Comparison of ENCODE assay signal across 8 cellular contexts in the genomic region with DNA sequence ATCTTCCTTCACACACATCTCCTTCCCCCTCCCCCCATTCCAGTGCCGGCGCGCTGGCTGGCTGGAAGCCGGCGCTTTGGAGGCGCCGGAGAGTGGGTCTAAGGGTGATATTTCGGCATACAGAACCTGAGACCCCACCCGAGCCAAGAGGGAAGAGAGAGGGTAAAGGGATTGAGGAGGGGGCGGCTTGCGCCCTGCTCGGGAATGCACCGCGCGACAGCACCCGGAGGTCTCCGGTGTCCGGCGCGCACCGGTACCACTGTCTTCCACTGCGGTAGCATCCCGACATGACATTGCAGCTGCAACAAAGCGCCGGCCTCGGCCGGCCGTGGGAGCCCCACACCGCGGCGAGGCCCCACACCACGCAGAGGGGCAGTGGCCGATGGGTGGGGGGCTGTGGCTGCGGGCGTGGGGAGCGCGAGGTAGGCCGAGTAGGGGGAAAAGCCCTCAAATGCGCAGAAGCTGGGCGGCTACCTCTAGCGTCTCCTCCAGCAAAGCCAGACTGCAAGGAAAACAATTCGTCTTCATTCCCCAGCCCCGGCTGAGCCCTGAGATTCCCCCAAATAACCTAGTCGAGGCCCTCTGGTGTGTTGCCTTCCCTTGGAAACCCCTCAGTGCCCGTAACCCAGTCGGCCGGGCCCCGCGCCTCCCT. TPM values are rescaled to one million over a fixed set of nuclear protein-coding genes. Genes with fewer than 3 reads are reported as not detected.
DNase-seq lines count a peak whose midpoint lies in the region; ATAC-seq, FAIRE-seq and TF ChIP-seq lines count a peak whose summit lies in the region.

No MANE protein-coding gene starts in this region.

- H3K79me2 ChIP-seq in K562 (ENCODE audit: control insufficient read depth, insufficient read depth, low read length) = no peaks in the 10 kb centered on the region

- intact Hi-C loops in K562 (cut with micrococcal nuclease) = no loop called here

- H3K27me3 ChIP-seq in K562 (ENCODE audit: control insufficient read depth in 2 of 2, insufficient read depth in 2 of 2, low read length in 2 of 2) (peaks cover 11 to 15% of the 10 kb centered on the region in 2 experiments), skeletal muscle tissue (ENCODE audit: control insufficient read depth in 3 of 3, insufficient read depth in 3 of 3, low read length in 3 of 3) (peaks cover 0 to 20% (median 16%) of the 10 kb centered on the region in 3 donors)

- ATAC-seq in GM21619 (IDR thresholded peaks at IDR 0.05; ENCODE audit: unreplicated experiment) (peak; percentile 8), K562 (peak; percentile 53), HG02840 (IDR thresholded peaks at IDR 0.05; ENCODE audit: low FRiP score, unreplicated experiment) (no peak)

- H3K9me3 ChIP-seq in K562 (replicated peaks; ENCODE audit: control insufficient read depth, insufficient read depth, low read depth, low read length) = no peaks in the 10 kb centered on the region
- H3K9me3 ChIP-seq in iPS-18c (ENCODE audit: control insufficient read depth, insufficient read depth, low read length) = no peaks in the 10 kb centered on the region
- no peaks in the 10 kb centered on the region for H3K9me3 ChIP-seq in skeletal muscle tissue (ENCODE audit: control insufficient read depth in 3 of 3, low read length in 3 of 3)

- peak overlapping the region; percentile 73 for H3K4me2 ChIP-seq in K562 (ENCODE audit: insufficient read depth, low read length)

- no peak for TF ChIP-seq CTCF in NB4 (IDR thresholded peaks at IDR 0.05; ENCODE audit: low read depth, low read length)
- TF ChIP-seq CTCF in K562 (IDR thresholded peaks at IDR 0.05 in 2 of 3, conservative IDR thresholded peaks at IDR 0.05 in 1 of 3; ENCODE audit: insufficient read depth in 2 of 3, low read depth in 1 of 3, low read length in 3 of 3) = no peak

- WGBS in K562 (ENCODE audit: insufficient coverage, low coverage, missing lambda C conversion rate) = 6% methylated on average over 47 of the region's 49 CpGs

- H3K27ac ChIP-seq in K562 (ENCODE audit: extremely low read depth, low read depth, low read length) = no peak overlapping the region
- H3K27ac ChIP-seq in skeletal muscle tissue (ENCODE audit: low read depth, low read length) = no peak overlapping the region

- TF ChIP-seq RAD21 in K562 (CRISPR knock-in tag; conservative IDR thresholded peaks at IDR 0.05 in 1 of 2, IDR thresholded peaks at IDR 0.05 in 1 of 2) = no peak

- H3K9ac ChIP-seq in K562 (ENCODE audit: insufficient read depth in 1 of 2, low read depth in 2 of 2, low read length in 2 of 2) = peak overlapping the region; percentile 37 to 93; a peak in 3 of 4 replicates
- peak overlapping the region; percentile 63 to 74 (median 65) for H3K9ac ChIP-seq in skeletal muscle tissue (ENCODE audit: low read depth in 1 of 3, low read length in 3 of 3)

- no peaks in the 10 kb centered on the region for H4K20me1 ChIP-seq in K562 (replicated peaks; ENCODE audit: control insufficient read depth, insufficient read depth, low read length)

- CTCF ChIA-PET in K562 (lab: Yijun Ruan, JAX; ENCODE audit: low intra/inter-chr PET ratio) = interaction anchor here (0.8 to 2.8 kb wide), 2 partner anchors 211 to 216 kb away, joined by 3 to 57 read pairs; no protein-coding TSS in a partner anchor

- no peaks in the 10 kb centered on the region for H3K36me3 ChIP-seq in K562 (ENCODE audit: control insufficient read depth, insufficient read depth, low read length)
- H3K36me3 ChIP-seq in skeletal muscle tissue (ENCODE audit: control insufficient read depth in 3 of 3, insufficient read depth in 3 of 3, low read length in 3 of 3) = no peaks in the 10 kb centered on the region

- no peak for TF ChIP-seq EP300 in K562 (IDR thresholded peaks at IDR 0.05; ENCODE audit: low read length)

- DNase-seq in ELF-1 (ENCODE audit: low read depth, low spot score) = peak; percentile 57
- no peak for DNase-seq in NB4 (ENCODE audit: low read depth)
- DNase-seq in K562 (ENCODE audit: extremely low read depth in 1 of 4, low spot score in 3 of 4) = peak; percentile 27 to 42 (median 30)
- DNase-seq in activated effector memory CD4-positive, alpha-beta T cell treated with Interleukin-2 at 50 U/mL for 16 hours = no peak

- peak overlapping the region; percentile 87 for H2AFZ ChIP-seq in K562 (ENCODE audit: low read depth, low read length)

- FAIRE-seq in K562 (lab: Jason Lieb, UNC) = no peak

- in situ Hi-C loops in K562 (cut with MboI) = loop anchor here (5.0 kb wide), 1 partner anchor 211 kb away; no protein-coding TSS in a partner anchor

- no peaks in the 10 kb centered on the region for H3K9me1 ChIP-seq in K562 (ENCODE audit: control insufficient read depth, insufficient read depth, low read length)

- H3K4me3 ChIP-seq in NB4 (ENCODE audit: low read depth, low read length) (peak overlapping the region; percentile 46), K562 (peak overlapping the region; percentile 61), iPS-18c (ENCODE audit: insufficient read depth, low read depth, low read length) (peak overlapping the region; percentile 87), skeletal muscle tissue (ENCODE audit: low read length in 3 of 3) (peak overlapping the region; percentile 71 to 83 (median 76))

- no peak for TF ChIP-seq POLR2A in NB4 (IDR thresholded peaks at IDR 0.05; ENCODE audit: extremely low read depth, insufficient read length)
- TF ChIP-seq POLR2A in K562 (conservative IDR thresholded peaks at IDR 0.05) = no peak

- POLR2A ChIA-PET in K562 (lab: Yijun Ruan, JAX) = interaction anchor here (0.6 to 1.7 kb wide), 5 partner anchors 41 to 411 kb away, joined by 3 to 4 read pairs (median 3); no protein-coding TSS in a partner anchor

- no TSS peak for BruUV-seq in K562 (replicated peaks; lab: Mats Ljungman, UMichigan)

- H3K4me1 ChIP-seq in K562 (replicated peaks in 1 of 2; ENCODE audit: control insufficient read depth in 2 of 2, insufficient read depth in 2 of 2, low read length in 2 of 2) = peaks cover 0 to 15% of the 10 kb centered on the region in 2 experiments; a peak in 3 of 5 replicates
- H3K4me1 ChIP-seq in skeletal muscle tissue (ENCODE audit: control insufficient read depth in 3 of 3, insufficient read depth in 3 of 3, low read length in 3 of 3) = peaks cover 4 to 11% (median 8%) of the 10 kb centered on the region in 3 donors

TF ChIP-seq in K562, 482 proteins besides CTCF, POLR2A, EP300 and RAD21 (continues in another document):
- TF ChIP-seq KAT7 (CRISPR knock-in tag; IDR thresholded peaks at IDR 0.05; ENCODE audit: borderline replicate concordance) (peak; percentile 58; the same call in 1 of the 2 replicates), ZNF511 (CRISPR knock-in tag; IDR thresholded peaks at IDR 0.05) (no peak), SMARCE1 (IDR thresholded peaks at IDR 0.05) (no peak), GTF2B (IDR thresholded peaks at IDR 0.05; ENCODE audit: extremely low read depth, insufficient read length) (no peak), HDAC2 (IDR thresholded peaks at IDR 0.05) (no peak)
- TF ChIP-seq, protein P1, sequence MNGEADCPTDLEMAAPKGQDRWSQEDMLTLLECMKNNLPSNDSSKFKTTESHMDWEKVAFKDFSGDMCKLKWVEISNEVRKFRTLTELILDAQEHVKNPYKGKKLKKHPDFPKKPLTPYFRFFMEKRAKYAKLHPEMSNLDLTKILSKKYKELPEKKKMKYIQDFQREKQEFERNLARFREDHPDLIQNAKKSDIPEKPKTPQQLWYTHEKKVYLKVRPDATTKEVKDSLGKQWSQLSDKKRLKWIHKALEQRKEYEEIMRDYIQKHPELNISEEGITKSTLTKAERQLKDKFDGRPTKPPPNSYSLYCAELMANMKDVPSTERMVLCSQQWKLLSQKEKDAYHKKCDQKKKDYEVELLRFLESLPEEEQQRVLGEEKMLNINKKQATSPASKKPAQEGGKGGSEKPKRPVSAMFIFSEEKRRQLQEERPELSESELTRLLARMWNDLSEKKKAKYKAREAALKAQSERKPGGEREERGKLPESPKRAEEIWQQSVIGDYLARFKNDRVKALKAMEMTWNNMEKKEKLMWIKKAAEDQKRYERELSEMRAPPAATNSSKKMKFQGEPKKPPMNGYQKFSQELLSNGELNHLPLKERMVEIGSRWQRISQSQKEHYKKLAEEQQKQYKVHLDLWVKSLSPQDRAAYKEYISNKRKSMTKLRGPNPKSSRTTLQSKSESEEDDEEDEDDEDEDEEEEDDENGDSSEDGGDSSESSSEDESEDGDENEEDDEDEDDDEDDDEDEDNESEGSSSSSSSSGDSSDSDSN (IDR thresholded peaks at IDR 0.05; ENCODE audit: borderline replicate concordance in 1 of 2, low read depth in 2 of 2, low read length in 2 of 2) = 0 out of 4 replicates have a peak, but pooled peaks of 1 of the 2 experiments have one; percentile 4

RNA-seq across cellular contexts. Expression of gene TNFRSF21, which starts 0.9 kb away (rescaled TPM):
- 2.4 and 4.7 TPM in 2 replicates for total RNA-seq in K562 (2011; cell fraction: chromatin; rRNA removed; ENCODE audit: low replicate concordance)
- 3.3 and 3.5 TPM in 2 replicates for total RNA-seq in K562 (2011; cell fraction: nucleolus; rRNA removed)
- 4.5 and 7.1 TPM in 2 replicates for total RNA-seq in K562 (2011; cell fraction: nucleoplasm; rRNA removed)
- total RNA-seq in K562 (2014; rRNA removed) (2.2 and 3.0 TPM in 2 replicates), K562 (2014; rRNA removed; fragmentation: Illumina TruSeq; extraction: Trizol) (2.7 and 3.2 TPM in 2 replicates), K562 (2015; rRNA removed; fragmentation: Illumina TruSeq; extraction: Trizol) (2.9 and 3.0 TPM in 2 replicates), K562 (2021) (5.5 and 5.7 TPM in 2 replicates), skeletal muscle tissue (9.4 TPM)
- polyA plus RNA-seq in K562 (2011; rRNA removed) (1.3 and 2.2 TPM in 2 replicates), K562 (2014; fragmentation: Illumina TruSeq; extraction: Trizol) (3.9 and 4.8 TPM in 2 replicates), K562 (2014; fragmentation: Nextera tagmentation; extraction: Ambion mirVana) (under 1 TPM; 0.63 to 0.67 TPM), K562 (2014; rRNA removed) (1.4 and 2.0 TPM in 2 replicates)
- polyA plus RNA-seq in K562 (2011; cell fraction: cytosol; rRNA removed) = 1.5 and 2.8 TPM in 2 replicates
- polyA plus RNA-seq in K562 (2011; cell fraction: nucleus; rRNA removed) = 0.70 and 2.1 TPM in 2 replicates
- 2.4 and 3.2 TPM in 2 replicates for polyA plus RNA-seq in K562 (2012)
- 6.3 and 10.1 TPM in 2 replicates for polyA minus RNA-seq in K562 (2011; rRNA and poly(A)+ RNA removed)
- polyA minus RNA-seq in K562 (2011; cell fraction: cytosol; rRNA and poly(A)+ RNA removed) = 3.0 and 6.8 TPM in 2 replicates
- 2.4 and 3.5 TPM in 2 replicates for polyA minus RNA-seq in K562 (2011; cell fraction: nucleus; rRNA and poly(A)+ RNA removed)

Comparison
In these comparisons a context has a peak if more than half of its experiments do, and no peak if none do; other contexts are left out.
1. DNase-seq: peak in ELF-1 (single experiment) and K562 (4 of 4); none in NB4 (single experiment) and activated effector memory CD4-positive, alpha-beta T cell treated with Interleukin-2 at 50 U/mL for 16 hours (single experiment).
2. Peak in every context shown above with its lines, with median percentiles within 50 percentile points of each other: H3K4me3 ChIP-seq.